In the genomic region with DNA sequence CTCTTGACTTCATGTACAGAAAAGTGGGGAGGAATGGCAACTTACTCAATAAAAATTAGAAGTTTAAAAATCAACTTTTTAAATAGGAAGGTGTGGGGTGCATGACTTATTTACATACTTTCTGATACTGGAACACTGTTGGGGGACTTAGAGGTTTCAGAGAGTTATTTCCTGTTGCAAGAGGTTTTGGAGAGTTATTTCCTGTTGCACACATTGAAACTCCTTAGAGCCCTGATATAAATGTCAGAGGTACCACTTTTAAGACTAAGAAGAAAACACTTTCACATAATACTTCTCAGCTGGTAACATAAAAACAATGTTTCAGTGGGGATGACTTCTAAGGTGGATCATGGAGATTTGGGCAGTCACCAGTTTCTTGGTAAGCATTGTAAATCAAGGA, we compare ENCODE assay signal across 17 cellular contexts.
"Had no signal": no experiment of that assay in that cellular context is flagged by ENCODE, and none has a peak within 500 bp of the region (broad histone marks: within the 10 kb centered on the region; RNA-seq: fewer than 3 reads in every experiment).

No MANE protein-coding gene starts in this region.

- H3K4me1 ChIP-seq: esophagus muscularis mucosa, foreskin keratinocyte, left ventricle myocardium inferior, tibial artery had no signal

- DNase-seq: activated CD4-positive, alpha-beta memory T cell treated with anti-CD3 and anti-CD28 coated beads for 36 hours; activated CD4-positive, alpha-beta T cell treated with anti-CD3 and anti-CD28 coated beads for 36 hours; activated effector memory CD4-positive, alpha-beta T cell treated with Interleukin-2 at 50 U/mL for 16 hours; activated naive CD4-positive, alpha-beta T cell treated with anti-CD3 and anti-CD28 coated beads, Interleukin-2, amount 50 U/mL, for 16 hours; activated T-cell treated with anti-CD3 and anti-CD28 coated beads, Interleukin-2, amount 50 U/mL, for 4 hours; foreskin keratinocyte; glutamatergic neuron; hypothalamus; left ventricle myocardium inferior; natural killer cell; tibial artery had no signal

- H3K27ac ChIP-seq: esophagus muscularis mucosa, foreskin keratinocyte, left ventricle myocardium inferior, neutrophil, tibial artery had no signal

- ATAC-seq: activated CD4-positive, alpha-beta T cell treated with anti-CD3 and anti-CD28 coated beads for 36 hours; activated T-cell treated with anti-CD3 and anti-CD28 coated beads, Interleukin-2, amount 50 U/mL, for 4 hours; foreskin keratinocyte; natural killer cell; stimulated activated memory B cell treated with anti-CD40 and anti-IgM and Interleukin-4, amounts not matched to agents 10 μg/mL and 1 μg/mL and 100 μg/mL, for 72 hours had no signal

- H3K9me3 ChIP-seq: esophagus muscularis mucosa, neutrophil, tibial artery had no signal

- H3K36me3 ChIP-seq: esophagus muscularis mucosa, left ventricle myocardium inferior, neutrophil, tibial artery had no signal

- H3K27me3 ChIP-seq: esophagus muscularis mucosa, foreskin keratinocyte, neutrophil, tibial artery had no signal

- FAIRE-seq: astrocyte, bronchial epithelial cell, endometrium had no signal

- H3K4me3 ChIP-seq: esophagus muscularis mucosa, left ventricle myocardium inferior, tibial artery had no signal
